ENCODE assay signal across 26 cellular contexts in the genomic region with DNA sequence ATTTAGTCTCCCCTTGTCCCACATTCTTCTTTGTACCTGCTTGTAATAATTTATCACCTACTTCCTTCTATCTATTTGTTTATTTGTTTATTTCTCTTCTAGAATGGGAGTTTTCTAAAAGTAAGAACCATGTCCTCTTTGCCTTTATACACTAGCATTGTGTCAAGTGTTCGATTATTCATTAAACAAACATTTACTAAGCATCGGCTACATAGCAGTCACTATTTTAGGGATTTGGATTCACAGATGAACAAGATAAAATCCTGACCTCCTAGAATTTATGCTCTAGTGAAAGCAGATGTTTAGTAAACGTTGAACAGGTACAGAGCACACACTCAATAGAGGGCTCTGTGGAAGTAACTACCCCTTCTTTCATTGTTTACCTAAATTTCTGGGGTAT.
"Had no signal": no experiment of that assay in that cellular context is flagged by ENCODE, and none has a peak within 500 bp of the region (broad histone marks: within the 10 kb centered on the region; RNA-seq: fewer than 3 reads in every experiment).

No MANE protein-coding gene starts in this region.

- H3K4me2 ChIP-seq: hepatocyte had no signal

- H3K79me2 ChIP-seq: hepatocyte, parathyroid adenoma had no signal

- H3K27me3 ChIP-seq: dorsolateral prefrontal cortex, esophagus muscularis mucosa, gastroesophageal sphincter, hepatocyte, testis, transverse colon had no signal

- H3K4me3 ChIP-seq: coronary artery, dorsolateral prefrontal cortex, esophagus muscularis mucosa, gastroesophageal sphincter, hepatocyte, skin epidermis, testis, transverse colon had no signal

- FAIRE-seq: urothelium cell line had no signal

- ATAC-seq: activated CD4-positive, alpha-beta T cell treated with anti-CD3 and anti-CD28 coated beads for 36 hours; activated naive CD4-positive, alpha-beta T cell treated with anti-CD3 and anti-CD28 coated beads, Interleukin-2, amount 50 U/mL, for 72 hours; activated T-cell treated with anti-CD3 and anti-CD28 coated beads, Interleukin-2, amount 50 U/mL, for 72 hours; gastroesophageal sphincter; left colon; naive thymus-derived CD4-positive, alpha-beta T cell; right cardiac atrium; stimulated activated naive CD8-positive, alpha-beta T cell treated with anti-CD3 and anti-CD28 coated beads, Interleukin-15, Interleukin-2, amounts not matched to agents 100 U/mL and 50 U/mL, for 24 hours had no signal

- H3K36me3 ChIP-seq: esophagus muscularis mucosa, gastroesophageal sphincter, transverse colon had no signal

- H3K27ac ChIP-seq: coronary artery, dorsolateral prefrontal cortex, esophagus muscularis mucosa, gastroesophageal sphincter, hepatocyte, parathyroid adenoma, skin epidermis, testis, transverse colon had no signal

- H3K4me1 ChIP-seq: esophagus muscularis mucosa, gastroesophageal sphincter, parathyroid adenoma, testis, transverse colon had no signal

- H2AFZ ChIP-seq: hepatocyte, parathyroid adenoma had no signal

- DNase-seq: activated CD4-positive, alpha-beta T cell treated with anti-CD3 and anti-CD28 coated beads for 36 hours; activated CD4-positive, CD25-positive, alpha-beta regulatory T cell; activated naive CD4-positive, alpha-beta T cell; activated T-cell treated with anti-CD3 and anti-CD28 coated beads for 4 hours; activated T-cell treated with anti-CD3 and anti-CD28 coated beads, Interleukin-2, amount 50 U/mL, for 72 hours; dorsolateral prefrontal cortex; effector memory CD4-positive, alpha-beta T cell; kidney; left colon; midbrain; naive thymus-derived CD4-positive, alpha-beta T cell; nucleus accumbens; right cardiac atrium; stimulated activated CD4-positive, alpha-beta T cell treated with anti-CD3 and anti-CD28 coated beads, Interleukin-12 subunit alpha, Interleukin-12 subunit beta, amount 100 ng/mL, for 4 hours; stimulated activated CD4-positive, alpha-beta T cell treated with anti-CD3 and anti-CD28 coated beads, Interleukin-4, amount 100 ng/mL, for 1 hour; stimulated activated naive CD8-positive, alpha-beta T cell treated with anti-CD3 and anti-CD28 coated beads, Interleukin-15, Interleukin-2, amounts not matched to agents 100 U/mL and 50 U/mL, for 24 hours; testis; transverse colon had no signal

- H3K9ac ChIP-seq: parathyroid adenoma had no signal

- H3K9me3 ChIP-seq: testis had no signal
